ENCODE assay signal across 16 cellular contexts in genomic region chr11:134939905-134940304, GRCh38.
DNase-seq lines count a peak whose midpoint lies in the region; ATAC-seq lines count a peak whose summit lies in the region.
"Had no signal": no experiment of that assay in that cellular context is flagged by ENCODE, and none has a peak within 500 bp of the region (broad histone marks: within the 10 kb centered on the region; RNA-seq: fewer than 3 reads in every experiment).

No MANE protein-coding gene starts in this region.

- no peaks in the 10 kb centered on the region for H3K4me1 Mint-ChIP-seq in CD8-positive, alpha-beta memory T cell
- H3K4me1 Mint-ChIP-seq: central memory CD8-positive, alpha-beta T cell; natural killer cell had no signal

- H3K36me3 ChIP-seq in CD8-positive, alpha-beta memory T cell (ENCODE audit: insufficient read depth, low read length) = no peaks in the 10 kb centered on the region

- POLR2A ChIA-PET in CD8-positive, alpha-beta memory T cell (lab: Charles Lee) = no interaction called here

- H3K9me3 ChIP-seq in CD8-positive, alpha-beta memory T cell (ENCODE audit: low read length) = no peaks in the 10 kb centered on the region

- no peaks in the 10 kb centered on the region for H3K27me3 ChIP-seq in CD8-positive, alpha-beta memory T cell (ENCODE audit: insufficient read depth, low read length, poor library complexity, severe bottlenecking)

- H3K9me3 Mint-ChIP-seq in CD8-positive, alpha-beta memory T cell = no peaks in the 10 kb centered on the region
- H3K9me3 Mint-ChIP-seq: central memory CD8-positive, alpha-beta T cell; natural killer cell had no signal

- ATAC-seq in HG02623 (IDR thresholded peaks at IDR 0.05; ENCODE audit: unreplicated experiment) (no peak), GM19328 (IDR thresholded peaks at IDR 0.05; ENCODE audit: unreplicated experiment) (no peak), HG02970 (IDR thresholded peaks at IDR 0.05; ENCODE audit: low FRiP score, unreplicated experiment) (no peak)
- ATAC-seq: left lobe of liver, natural killer cell had no signal

- H3K4me1 ChIP-seq in CD8-positive, alpha-beta memory T cell (ENCODE audit: insufficient read depth, low read length) = no peaks in the 10 kb centered on the region

- no peak overlapping the region for H3K4me3 ChIP-seq in CD8-positive, alpha-beta memory T cell (ENCODE audit: low read length)
- H3K4me3 ChIP-seq: skin epidermis had no signal

- no peak overlapping the region for H3K27ac Mint-ChIP-seq in CD8-positive, alpha-beta memory T cell
- H3K27ac Mint-ChIP-seq: activated naive CD8-positive, alpha-beta T cell; natural killer cell had no signal

- peaks cover 9 to 34% of the 10 kb centered on the region in 2 donors for H3K27me3 Mint-ChIP-seq in CD8-positive, alpha-beta memory T cell

- CTCF ChIA-PET in CD8-positive, alpha-beta memory T cell (lab: Charles Lee) = no interaction called here

- H3K4me3 Mint-ChIP-seq in CD8-positive, alpha-beta memory T cell = no peak overlapping the region
- H3K4me3 Mint-ChIP-seq: activated naive CD8-positive, alpha-beta T cell; central memory CD8-positive, alpha-beta T cell; natural killer cell had no signal

- DNase-seq in D341Med (ENCODE audit: low spot score) = peak; percentile 67
- DNase-seq in HT-29 (ENCODE audit: low spot score) = peak; percentile 50
- DNase-seq in UCSD-AML1 (lab: John Stamatoyannopoulos, UW; ENCODE audit: unreplicated experiment) = peak; percentile 24
- peak; percentile 77 for DNase-seq in islet precursor cell
- DNase-seq in CD8-positive, alpha-beta memory T cell = no peak
- DNase-seq: natural killer cell, NCI-H1092, NCI-H226, SHP77 treated with DMSO at 0.1 percent for 48 hours had no signal

- no peak overlapping the region for H3K27ac ChIP-seq in CD8-positive, alpha-beta memory T cell (ENCODE audit: low read depth, low read length)
- H3K27ac ChIP-seq: skin epidermis had no signal

- H3K36me3 Mint-ChIP-seq in CD8-positive, alpha-beta memory T cell = no peaks in the 10 kb centered on the region
- H3K36me3 Mint-ChIP-seq: activated naive CD8-positive, alpha-beta T cell; natural killer cell had no signal

Comparison
In these comparisons a context has a peak if more than half of its experiments do, and no peak if none do; other contexts are left out.
1. DNase-seq: peak in D341Med (single experiment), HT-29 (single experiment), UCSD-AML1 (single experiment) and islet precursor cell (single experiment); none in CD8-positive, alpha-beta memory T cell (0 of 5).